Comparison of ENCODE assay signal across 35 cellular contexts in genomic region chr16:84444476-84444875, GRCh38.
"Had no signal": no experiment of that assay in that cellular context is flagged by ENCODE, and none has a peak within 500 bp of the region (broad histone marks: within the 10 kb centered on the region; RNA-seq: fewer than 3 reads in every experiment).

No MANE protein-coding gene starts in this region.

- H3K27me3 ChIP-seq: body of pancreas, breast epithelium had no signal

- H3K4me1 Mint-ChIP-seq: activated B cell treated with CpG ODN at 0.5 μM for 24 hours; activated naive CD8-positive, alpha-beta T cell treated with anti-CD3 and anti-CD28 coated beads for 36 hours; activated T-helper 17 cell treated with anti-CD3 and anti-CD28 coated beads, Interleukin-2, amount 50 U/mL, for 72 hours had no signal

- H3K36me3 ChIP-seq: adrenal gland, brain microvascular endothelial cell, breast epithelium had no signal

- DNase-seq: activated B cell treated with CpG ODN at 0.5 μM for 24 hours; activated CD4-positive, alpha-beta memory T cell treated with anti-CD3 and anti-CD28 coated beads for 36 hours; activated CD4-positive, alpha-beta T cell treated with anti-CD3 and anti-CD28 coated beads for 4 hours; activated CD4-positive, alpha-beta T cell treated with anti-CD3 and anti-CD28 coated beads, Interleukin-2, amount 10 ng/mL, durations not matched to agents 24 days and 14 days; activated CD4-positive, alpha-beta T cell treated with anti-CD3 and anti-CD28 coated beads, Interleukin-2, amount 50 U/mL, for 1 hour; activated CD4-positive, alpha-beta T cell treated with anti-CD3 and anti-CD28 coated beads, Interleukin-2, amount 50 U/mL, for 4 hours; activated CD4-positive, CD25-positive, alpha-beta regulatory T cell treated with anti-CD3 and anti-CD28 coated beads, Interleukin-2, amount 50 U/mL, for 72 hours; activated CD8-positive, alpha-beta memory T cell treated with anti-CD3 and anti-CD28 coated beads, Interleukin-2, amount 50 U/mL, for 4 hours; activated CD8-positive, alpha-beta T cell treated with anti-CD3 and anti-CD28 coated beads for 36 hours; activated effector memory CD4-positive, alpha-beta T cell treated with anti-CD3 and anti-CD28 coated beads, Interleukin-2, amount 50 U/mL, for 16 hours; activated gamma-delta T cell treated with Interleukin-2 at 50 U/mL for 16 hours; activated naive CD4-positive, alpha-beta T cell; activated naive CD4-positive, alpha-beta T cell treated with anti-CD3 and anti-CD28 coated beads for 36 hours; activated naive CD4-positive, alpha-beta T cell treated with anti-CD3 and anti-CD28 coated beads, Interleukin-2, amount 50 U/mL, for 16 hours; activated naive CD8-positive, alpha-beta T cell treated with anti-CD3 and anti-CD28 coated beads for 36 hours; activated T-cell treated with anti-CD3 and anti-CD28 coated beads for 4 hours; activated T-cell treated with anti-CD3 and anti-CD28 coated beads, Interleukin-2, amount 50 U/mL, for 1 hour; activated T-cell treated with anti-CD3 and anti-CD28 coated beads, Interleukin-2, amount 50 U/mL, for 4 hours; activated T-cell treated with anti-CD3 and anti-CD28 coated beads, Interleukin-2, amount 50 U/mL, for 72 hours; adrenal gland; amniotic stem cell; aorta; body of pancreas; brain microvascular endothelial cell; central memory CD4-positive, alpha-beta T cell; T-helper 1 cell; T-helper 2 cell; T-helper 9 cell had no signal

- ATAC-seq: activated CD8-positive, alpha-beta T cell treated with anti-CD3 and anti-CD28 coated beads for 36 hours; activated naive CD4-positive, alpha-beta T cell treated with anti-CD3 and anti-CD28 coated beads, Interleukin-2, amount 50 U/mL, for 72 hours; activated T-cell treated with anti-CD3 and anti-CD28 coated beads, Interleukin-2, amount 50 U/mL, for 4 hours; activated T-cell treated with anti-CD3 and anti-CD28 coated beads, Interleukin-2, amount 50 U/mL, for 72 hours; activated T-helper 17 cell treated with anti-CD3 and anti-CD28 coated beads, Interleukin-2, amount 50 U/mL, for 72 hours; body of pancreas had no signal

- H3K27ac Mint-ChIP-seq: activated B cell treated with CpG ODN at 0.5 μM for 24 hours; activated CD4-positive, alpha-beta memory T cell treated with anti-CD3 and anti-CD28 coated beads for 36 hours; activated CD4-positive, alpha-beta T cell treated with anti-CD3 and anti-CD28 coated beads, Interleukin-2, amount 10 ng/mL, durations not matched to agents 24 days and 14 days; activated CD8-positive, alpha-beta T cell treated with anti-CD3 and anti-CD28 coated beads for 36 hours; activated naive CD4-positive, alpha-beta T cell treated with anti-CD3 and anti-CD28 coated beads for 36 hours; activated naive CD4-positive, alpha-beta T cell treated with anti-CD3 and anti-CD28 coated beads, Interleukin-2, amount 50 U/mL, for 72 hours; activated naive CD8-positive, alpha-beta T cell treated with anti-CD3 and anti-CD28 coated beads for 36 hours; activated T-cell treated with anti-CD3 and anti-CD28 coated beads, Interleukin-2, amount 50 U/mL, for 72 hours; activated T-helper 1 cell treated with anti-CD3 and anti-CD28 coated beads, Interleukin-12 subunit alpha, Interleukin-12 subunit beta, Interleukin-2, Interleukin-4 antibody, amounts not matched to agents 30 ng/mL and 10 ng/mL and 1 ng/mL, durations not matched to agents 14 hours and 24 hours and 36 hours; activated T-helper 17 cell treated with anti-CD3 and anti-CD28 coated beads, Interleukin-2, amount 50 U/mL, for 72 hours; T-helper 1 cell treated with Interleukin-12 subunit alpha and Interleukin-12 subunit beta and Interleukin-4 antibody, amounts not matched to agents 30 μg/mL and 1 μg/mL, for 36 hours; T-helper 2 cell treated with Interferon-gamma antibody and Interleukin-4, amounts not matched to agents 5 μg/mL and 100 μg/mL, for 36 hours had no signal

- H3K4me3 Mint-ChIP-seq: activated B cell treated with CpG ODN at 0.5 μM for 24 hours; activated CD4-positive, alpha-beta memory T cell treated with anti-CD3 and anti-CD28 coated beads for 36 hours; activated CD4-positive, alpha-beta T cell treated with anti-CD3 and anti-CD28 coated beads, Interleukin-2, amount 10 ng/mL, durations not matched to agents 24 days and 14 days; activated CD8-positive, alpha-beta T cell treated with anti-CD3 and anti-CD28 coated beads for 36 hours; activated naive CD4-positive, alpha-beta T cell treated with anti-CD3 and anti-CD28 coated beads for 36 hours; activated naive CD8-positive, alpha-beta T cell treated with anti-CD3 and anti-CD28 coated beads for 36 hours; activated T-cell treated with anti-CD3 and anti-CD28 coated beads, Interleukin-2, amount 50 U/mL, for 4 hours; activated T-cell treated with anti-CD3 and anti-CD28 coated beads, Interleukin-2, amount 50 U/mL, for 72 hours; activated T-helper 1 cell treated with anti-CD3 and anti-CD28 coated beads, Interleukin-12 subunit alpha, Interleukin-12 subunit beta, Interleukin-2, Interleukin-4 antibody, amounts not matched to agents 30 ng/mL and 10 ng/mL and 1 ng/mL, durations not matched to agents 14 hours and 24 hours and 36 hours; activated T-helper 17 cell treated with anti-CD3 and anti-CD28 coated beads, Interleukin-2, amount 50 U/mL, for 72 hours; T-helper 1 cell treated with Interleukin-12 subunit alpha and Interleukin-12 subunit beta and Interleukin-4 antibody, amounts not matched to agents 30 μg/mL and 1 μg/mL, for 36 hours; T-helper 2 cell treated with Interferon-gamma antibody and Interleukin-4, amounts not matched to agents 5 μg/mL and 100 μg/mL, for 36 hours had no signal

- H3K9me3 Mint-ChIP-seq: activated B cell treated with CpG ODN at 0.5 μM for 24 hours; activated CD4-positive, alpha-beta memory T cell treated with anti-CD3 and anti-CD28 coated beads for 36 hours; activated CD4-positive, alpha-beta T cell treated with anti-CD3 and anti-CD28 coated beads, Interleukin-2, amount 10 ng/mL, durations not matched to agents 24 days and 14 days; activated CD8-positive, alpha-beta T cell treated with anti-CD3 and anti-CD28 coated beads for 36 hours; activated naive CD4-positive, alpha-beta T cell treated with anti-CD3 and anti-CD28 coated beads for 36 hours; activated naive CD4-positive, alpha-beta T cell treated with anti-CD3 and anti-CD28 coated beads, Interleukin-2, amount 50 U/mL, for 72 hours; activated naive CD8-positive, alpha-beta T cell treated with anti-CD3 and anti-CD28 coated beads for 36 hours; activated T-cell treated with anti-CD3 and anti-CD28 coated beads, Interleukin-2, amount 50 U/mL, for 4 hours; activated T-cell treated with anti-CD3 and anti-CD28 coated beads, Interleukin-2, amount 50 U/mL, for 72 hours; activated T-helper 1 cell treated with anti-CD3 and anti-CD28 coated beads, Interleukin-12 subunit alpha, Interleukin-12 subunit beta, Interleukin-2, Interleukin-4 antibody, amounts not matched to agents 30 ng/mL and 10 ng/mL and 1 ng/mL, durations not matched to agents 14 hours and 24 hours and 36 hours; activated T-helper 17 cell treated with anti-CD3 and anti-CD28 coated beads, Interleukin-2, amount 50 U/mL, for 72 hours; T-helper 1 cell treated with Interleukin-12 subunit alpha and Interleukin-12 subunit beta and Interleukin-4 antibody, amounts not matched to agents 30 μg/mL and 1 μg/mL, for 36 hours; T-helper 2 cell treated with Interferon-gamma antibody and Interleukin-4, amounts not matched to agents 5 μg/mL and 100 μg/mL, for 36 hours had no signal

- H3K9me3 ChIP-seq: adrenal gland, body of pancreas, breast epithelium had no signal

- H3K27ac ChIP-seq: adrenal gland, body of pancreas, brain microvascular endothelial cell, breast epithelium, VCaP had no signal

- H3K4me3 ChIP-seq: adrenal gland, body of pancreas, breast epithelium had no signal

- H3K36me3 Mint-ChIP-seq: activated CD4-positive, alpha-beta memory T cell treated with anti-CD3 and anti-CD28 coated beads for 36 hours; activated naive CD4-positive, alpha-beta T cell treated with anti-CD3 and anti-CD28 coated beads, Interleukin-2, amount 50 U/mL, for 72 hours; activated naive CD8-positive, alpha-beta T cell treated with anti-CD3 and anti-CD28 coated beads for 36 hours had no signal

- H3K4me1 ChIP-seq: adrenal gland, body of pancreas, breast epithelium had no signal
